In the genomic region with DNA sequence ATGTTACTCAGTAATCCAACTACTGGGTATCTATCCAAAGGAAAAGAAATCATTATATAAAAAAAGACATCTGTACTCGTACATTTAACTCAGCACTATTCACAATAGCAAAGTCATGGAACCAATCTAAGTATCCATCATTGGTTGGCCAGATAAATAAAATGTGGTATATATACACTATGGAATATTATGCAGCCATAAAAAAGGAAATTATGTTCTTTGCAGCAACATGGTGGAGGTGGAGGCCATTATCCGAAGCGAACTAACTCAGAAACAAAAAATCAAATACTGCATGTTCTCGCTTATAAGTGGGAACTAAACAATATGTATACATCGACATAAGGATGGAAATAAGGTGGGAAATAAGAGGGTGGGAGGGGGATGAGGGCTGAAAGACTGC, we compare ENCODE assay signal across 39 cellular contexts. TPM values are rescaled to one million over a fixed set of nuclear protein-coding genes. Genes with fewer than 3 reads are reported as not detected.
"Had no signal": no experiment of that assay in that cellular context is flagged by ENCODE, and none has a peak within 500 bp of the region (broad histone marks: within the 10 kb centered on the region; RNA-seq: fewer than 3 reads in every experiment).

No MANE protein-coding gene starts in this region.

- DNase-seq: Karpas-422, Kasumi-1, MG63, MM.1S, MV-4-11, NCI-H1048, NCI-H1092, NCI-H1092 treated with DMSO at 0.1 percent for 48 hours, NCI-H1105, NCI-H1105 treated with DMSO at 0.1 percent for 48 hours, NCI-H1417, NCI-H1417 treated with DMSO at 0.1 percent for 48 hours, NCI-H1436, NCI-H1436 treated with DMSO at 0.1 percent for 48 hours, NCI-H146, NCI-H1694, NCI-H1694 treated with DMSO at 0.1 percent for 48 hours, NCI-H187, NCI-H187 treated with DMSO at 0.1 percent for 48 hours, NCI-H1930, NCI-H2029, NCI-H2029 treated with DMSO at 0.1 percent for 48 hours, NCI-H2081, NCI-H2081 treated with DMSO at 0.1 percent for 48 hours, NCI-H2107, NCI-H2171, NCI-H2171 treated with DMSO at 0.1 percent for 48 hours, NCI-H2227 treated with DMSO at 0.1 percent for 48 hours, NCI-H226, NCI-H345, NCI-H446, NCI-H446 treated with DMSO at 0.1 percent for 48 hours, NCI-H510A, NCI-H510A treated with DMSO at 0.1 percent for 48 hours, NCI-H524 had no signal

- H3K27me3 ChIP-seq: MG63 had no signal

- H3K4me3 ChIP-seq: MG63 had no signal

- H3K9me3 ChIP-seq: MG63 had no signal

- H3K36me3 ChIP-seq: MG63 had no signal

RNA-seq across cellular contexts. Expression of a gene that starts 56.2 kb away (rescaled TPM):
- total RNA-seq: LHCN-M2, M059J, MCF 10A, NCI-H460 had no signal
